Comparison of ENCODE assay signal across 16 cellular contexts in the genomic region with DNA sequence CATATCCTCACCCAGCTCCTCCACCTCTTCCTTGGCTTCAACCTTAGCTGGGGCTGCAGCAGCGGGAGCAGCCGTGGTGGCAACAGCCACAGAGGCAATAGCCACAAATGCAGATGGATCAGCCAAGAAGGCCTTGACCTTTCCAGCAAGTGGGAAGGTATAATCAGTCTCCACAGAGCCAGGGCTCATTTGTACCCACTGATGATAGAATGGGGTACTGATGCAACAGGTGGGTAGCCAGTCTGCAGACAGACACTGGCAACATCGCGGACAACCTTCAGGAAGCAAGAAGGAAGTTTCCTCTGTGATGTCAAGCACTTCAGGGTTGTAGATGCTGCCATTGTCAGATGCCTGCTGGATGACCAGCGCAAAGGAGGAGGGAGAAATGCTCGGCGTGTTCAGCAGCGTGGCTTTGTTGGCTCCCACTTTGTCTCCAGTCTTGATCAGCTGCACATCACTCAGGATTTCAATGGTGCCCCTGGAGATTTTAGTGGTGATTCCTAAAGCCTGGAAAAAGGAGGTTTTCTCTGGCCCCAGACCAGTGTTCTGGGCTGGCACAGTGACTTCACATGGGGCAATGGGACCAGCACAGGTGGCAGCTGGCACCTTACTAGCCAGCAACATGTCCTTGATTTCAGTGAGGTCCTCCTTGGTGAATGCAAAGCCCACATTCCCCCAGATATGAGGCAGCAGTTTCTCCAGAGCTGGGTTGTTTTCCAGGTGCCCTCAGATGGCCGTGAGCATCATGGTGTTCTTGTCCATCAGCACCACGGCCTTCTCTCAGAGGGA. TPM values are rescaled to one million over a fixed set of nuclear protein-coding genes. Genes with fewer than 3 reads are reported as not detected.
DNase-seq lines count a peak whose midpoint lies in the region; ATAC-seq and TF ChIP-seq lines count a peak whose summit lies in the region.
"Had no signal": no experiment of that assay in that cellular context is flagged by ENCODE, and none has a peak within 500 bp of the region (broad histone marks: within the 10 kb centered on the region; RNA-seq: fewer than 3 reads in every experiment).

No MANE protein-coding gene starts in this region.

- WGBS in right cardiac atrium = 86% methylated on average over 10 of the region's 10 CpGs

- no peak overlapping the region for H3K27ac ChIP-seq in right cardiac atrium (ENCODE audit: low read length)
- H3K27ac ChIP-seq: BLaER1, GM23248, HL-60 had no signal

- H3K4me3 Mint-ChIP-seq in immature natural killer cell (peak overlapping the region in 4 of 5 donors; percentile 79 to 92 (median 84)), progenitor cell of endocrine pancreas (ENCODE audit: low read depth) (no peak overlapping the region)

- H3K9me3 Mint-ChIP-seq in immature natural killer cell (no peaks in the 10 kb centered on the region), progenitor cell of endocrine pancreas (ENCODE audit: low read depth) (no peaks in the 10 kb centered on the region)
- H3K9me3 Mint-ChIP-seq: CD8-positive, alpha-beta memory T cell had no signal

- DNase-seq in left cardiac atrium (peak; percentile 14), right cardiac atrium (no peak), immature natural killer cell (no peak), posterior vena cava (ENCODE audit: low spot score) (peak; percentile 30), DMS153 (lab: John Stamatoyannopoulos, UW) (no peak), progenitor cell of endocrine pancreas (ENCODE audit: low spot score, unreplicated experiment) (no peak), NAMALWA (ENCODE audit: low spot score) (no peak)
- DNase-seq in stimulated activated CD4-positive, alpha-beta T cell treated with anti-CD3 and anti-CD28 coated beads, Interleukin-4, amount 100 ng/mL, for 1 hour = no peak
- DNase-seq: 8988T, Caco-2, GM23248 had no signal

- H3K27me3 Mint-ChIP-seq in immature natural killer cell (ENCODE audit: low read depth in 3 of 3) (peaks cover 2 to 3% (median 3%) of the 10 kb centered on the region in 3 donors), progenitor cell of endocrine pancreas (peaks cover 68% of the 10 kb centered on the region)
- H3K27me3 Mint-ChIP-seq: CD8-positive, alpha-beta memory T cell had no signal

- H3K36me3 Mint-ChIP-seq in immature natural killer cell (no peaks in the 10 kb centered on the region), progenitor cell of endocrine pancreas (ENCODE audit: insufficient read depth) (no peaks in the 10 kb centered on the region)

- no peaks in the 10 kb centered on the region for H3K4me1 ChIP-seq in right cardiac atrium (ENCODE audit: control insufficient read depth, insufficient read depth, low read length)
- H3K4me1 ChIP-seq: Caco-2 had no signal

- intact Hi-C loops in left cardiac atrium (cut with DNase I) (no loop called here), right cardiac atrium (cut with DNase I) (loop anchor here in 1 of 4 donors (5.0 kb wide), 1 partner anchor 35 kb away; no protein-coding TSS in a partner anchor), posterior vena cava (cut with DNase I) (no loop called here)

- ATAC-seq in left cardiac atrium (no peak), right cardiac atrium (no peak)
- ATAC-seq: HCT116 had no signal

- TF ChIP-seq CTCF in progenitor cell of endocrine pancreas (IDR thresholded peaks at IDR 0.05; ENCODE audit: unreplicated experiment) = no peak

- H3K27ac Mint-ChIP-seq in immature natural killer cell (peak overlapping the region; percentile 46 to 99 (median 94)), progenitor cell of endocrine pancreas (no peak overlapping the region)

- H3K27me3 ChIP-seq in right cardiac atrium (ENCODE audit: control insufficient read depth, insufficient read depth) = no peaks in the 10 kb centered on the region
- H3K27me3 ChIP-seq: BLaER1 had no signal

- no peaks in the 10 kb centered on the region for H3K9me3 ChIP-seq in right cardiac atrium (ENCODE audit: control insufficient read depth, low read length)
- H3K9me3 ChIP-seq: BLaER1, Caco-2 had no signal

- peaks cover 75 to 76% of the 10 kb centered on the region in 2 donors for H3K4me1 Mint-ChIP-seq in immature natural killer cell
- H3K4me1 Mint-ChIP-seq in progenitor cell of endocrine pancreas (ENCODE audit: low read depth) = peaks cover 1% of the 10 kb centered on the region

- no peak overlapping the region for H3K4me3 ChIP-seq in right cardiac atrium (ENCODE audit: low read length)
- H3K4me3 ChIP-seq: BLaER1, GM23248 had no signal

RNA-seq across cellular contexts. Expression of a gene that starts 4.8 kb away (rescaled TPM):
- total RNA-seq in left cardiac atrium (10 to 100 TPM in 1 of 2 donors, 1 to 10 TPM in 1; 8.4 to 13.5 TPM), right cardiac atrium (10 to 100 TPM; 11.5 to 28.9 (median 21.7) TPM), posterior vena cava (10 to 100 TPM; 20.8 to 29.0 TPM), progenitor cell of endocrine pancreas (2.5 and 2.8 TPM in 2 replicates)
- polyA plus RNA-seq in right cardiac atrium (18.5 TPM), immature natural killer cell (10 to 100 TPM; 18.0 to 57.0 (median 24.2) TPM)

RNA-seq across cellular contexts. Expression of a gene that starts 10.9 kb away (rescaled TPM):
- total RNA-seq in left cardiac atrium (10 to 100 TPM; 53.4 to 76.6 TPM), right cardiac atrium (100 to 1,000 TPM in 1 of 4 donors, 10 to 100 TPM in 3; 72.6 to 115 (median 74.1) TPM), posterior vena cava (10 to 100 TPM; 25.3 to 27.1 TPM), progenitor cell of endocrine pancreas (12.9 and 14.9 TPM in 2 replicates)
- polyA plus RNA-seq in right cardiac atrium (47.3 TPM), immature natural killer cell (1 to 10 TPM; 3.2 to 3.5 (median 3.2) TPM)

RNA-seq across cellular contexts. Expression of a gene that starts 28.2 kb away (rescaled TPM):
- total RNA-seq in left cardiac atrium (10 to 100 TPM; 72.1 to 83.8 TPM), right cardiac atrium (100 to 1,000 TPM in 3 of 4 donors, 10 to 100 TPM in 1; 71.9 to 144 (median 131) TPM), posterior vena cava (10 to 100 TPM; 29.2 to 31.2 TPM), progenitor cell of endocrine pancreas (0.07 and 0.11 TPM in 2 replicates)
- polyA plus RNA-seq in right cardiac atrium (99.7 TPM), immature natural killer cell (under 1 TPM in 2 of 3 donors, not detected in 1; 0.09 to 0.46 TPM)

RNA-seq across cellular contexts. Expression of a gene that starts 29.7 kb away (rescaled TPM):
- total RNA-seq in left cardiac atrium (under 1 TPM in 1 of 2 donors, not detected in 1; 0.65 TPM), right cardiac atrium (1 to 10 TPM in 3 of 4 donors, under 1 TPM in 1; 0.42 to 5.0 (median 4.4) TPM), posterior vena cava (not detected), progenitor cell of endocrine pancreas (not detected in 2 replicates)
- polyA plus RNA-seq in right cardiac atrium (0.68 TPM), immature natural killer cell (not detected)
- total RNA-seq: CD8-positive, alpha-beta memory T cell; GM23248 had no signal
- polyA plus RNA-seq: CD8-positive, alpha-beta memory T cell; GM23248 had no signal

RNA-seq across cellular contexts. Expression of a gene that starts 38.3 kb away (rescaled TPM):
- total RNA-seq in left cardiac atrium = not detected
- not detected for total RNA-seq in right cardiac atrium
- not detected for polyA plus RNA-seq in right cardiac atrium
- not detected for polyA plus RNA-seq in immature natural killer cell
- not detected for total RNA-seq in posterior vena cava
- total RNA-seq in progenitor cell of endocrine pancreas = 0.79 TPM in 1 of 2 replicates, not detected in the other
- total RNA-seq: CD8-positive, alpha-beta memory T cell; Daoy; GM23248 had no signal
- polyA plus RNA-seq: CD8-positive, alpha-beta memory T cell; GM23248 had no signal

Comparison
In these comparisons a context has a peak if more than half of its experiments do, and no peak if none do; other contexts are left out.
1. DNase-seq: peak in left cardiac atrium (single experiment) and posterior vena cava (single experiment); none in right cardiac atrium (0 of 3), immature natural killer cell (0 of 3), DMS153 (single experiment), stimulated activated CD4-positive, alpha-beta T cell treated with anti-CD3 and anti-CD28 coated beads, Interleukin-4, amount 100 ng/mL, for 1 hour (single experiment), progenitor cell of endocrine pancreas (single experiment) and NAMALWA (single experiment).
2. RNA of a gene that starts 28.2 kb away (total RNA-seq): 71.9 to 144 TPM in right cardiac atrium, 72.1 to 83.8 TPM in left cardiac atrium and 29.2 to 31.2 TPM in posterior vena cava; 0.07 to 0.11 TPM in progenitor cell of endocrine pancreas; every median in the first group is over 10 times any median in the second.